In genomic region chr6:88301888-88302768, GRCh38 we compare ENCODE assay signal across 20 cellular contexts.
A peak's percentile ranks its signal among the peaks of the same experiment; 100 is the strongest.
DNase-seq lines count a peak whose midpoint lies in the region; ATAC-seq, FAIRE-seq and TF ChIP-seq lines count a peak whose summit lies in the region.
"Had no signal": no experiment of that assay in that cellular context is flagged by ENCODE, and none has a peak within 500 bp of the region (broad histone marks: within the 10 kb centered on the region; RNA-seq: fewer than 3 reads in every experiment).

No MANE protein-coding gene starts in this region.

- H3K27ac ChIP-seq in brain microvascular endothelial cell (peak overlapping the region; percentile 34), HepG2 (ENCODE audit: extremely low read length, insufficient read depth, low read length) (no peak overlapping the region), adrenal gland (no peak overlapping the region)
- H3K27ac ChIP-seq: esophagus muscularis mucosa, parathyroid adenoma, sigmoid colon had no signal

- in situ Hi-C loops in brain microvascular endothelial cell (cut with HindIII; ENCODE audit: low pct_ligation_motif_present, low sequenced_read_pairs) (no loop called here), HepG2 (cut with HindIII; ENCODE audit: extremely low pct_ligation_motif_present, low pct_unique_long_range_greater_than_20kb) (no loop called here)

- TF ChIP-seq CTCF in NB4 (IDR thresholded peaks at IDR 0.05; ENCODE audit: low read depth, low read length) (no peak), brain microvascular endothelial cell (IDR thresholded peaks at IDR 0.05; ENCODE audit: low read depth, low read length, missing control alignments) (no peak), HepG2 (CRISPR knock-in tag; IDR thresholded peaks at IDR 0.05) (no peak), adrenal gland (IDR thresholded peaks at IDR 0.05) (no peak)

- no peaks in the 10 kb centered on the region for H4K20me1 ChIP-seq in HepG2 (ENCODE audit: insufficient read depth, low read length)

- no peak overlapping the region for H3K4me3 ChIP-seq in NB4 (ENCODE audit: low read depth, low read length)
- no peak overlapping the region for H3K4me3 ChIP-seq in brain microvascular endothelial cell (ENCODE audit: low read depth, low read length)
- H3K4me3 ChIP-seq in HepG2 (replicated peaks in 1 of 3; ENCODE audit: insufficient read depth in 1 of 3, low read depth in 2 of 3, low read length in 3 of 3): no peak overlapping the region
- no peak overlapping the region for H3K4me3 ChIP-seq in adrenal gland
- H3K4me3 ChIP-seq: esophagus muscularis mucosa, sigmoid colon had no signal

- H3K9ac ChIP-seq in HepG2 (ENCODE audit: insufficient read depth, low read depth, low read length): no peak overlapping the region
- H3K9ac ChIP-seq: parathyroid adenoma had no signal

- H3K36me3 ChIP-seq in brain microvascular endothelial cell (replicated peaks) (no peaks in the 10 kb centered on the region), HepG2 (replicated peaks in 1 of 2; ENCODE audit: control insufficient read depth in 1 of 2, insufficient read depth in 2 of 2, low read length in 2 of 2) (no peaks in the 10 kb centered on the region), adrenal gland (replicated peaks in 1 of 2) (no peaks in the 10 kb centered on the region)
- H3K36me3 ChIP-seq: esophagus muscularis mucosa, sigmoid colon had no signal

- DNase-seq in CMK (ENCODE audit: low read depth) (peak; percentile 15), NB4 (ENCODE audit: low read depth) (peak; percentile 12), brain microvascular endothelial cell (no peak), HepG2 (ENCODE audit: low spot score) (peak; percentile 36), adrenal gland (no peak)
- DNase-seq: activated CD4-positive, alpha-beta T cell treated with anti-CD3 and anti-CD28 coated beads, Interleukin-2, amount 10 ng/mL, durations not matched to agents 24 days and 14 days; C1 segment of cervical spinal cord; cerebellar nuclear complex; effector CD4-positive, alpha-beta T cell; glutamatergic neuron; NCI-H187; SHP77 treated with DMSO at 0.1 percent for 48 hours; sigmoid colon had no signal

- H3K79me2 ChIP-seq in HepG2 (ENCODE audit: insufficient read depth, low read length): no peaks in the 10 kb centered on the region
- H3K79me2 ChIP-seq: parathyroid adenoma had no signal

- 19% methylated on average over 5 of the region's 5 CpGs for WGBS in HepG2 (ENCODE audit: low lambda C conversion rate)
- WGBS in adrenal gland, 4 donors: 73 to 78% (median 76%) methylated on average over 5 of the region's 5 CpGs

- H3K4me1 ChIP-seq in HepG2 (ENCODE audit: insufficient read depth, low read length) (peaks cover 11% of the 10 kb centered on the region), adrenal gland (replicated peaks in 1 of 2) (peaks cover 0 to 4% of the 10 kb centered on the region in 2 donors)
- H3K4me1 ChIP-seq: esophagus muscularis mucosa, parathyroid adenoma, sigmoid colon had no signal

- no TSS peak for BruUV-seq in HepG2 (replicated peaks; lab: Mats Ljungman, UMichigan)

- intact Hi-C loops in HepG2 (cut with micrococcal nuclease; ENCODE audit: unreplicated experiment) (no loop called here), adrenal gland (cut with DNase I) (no loop called here)

- no peak for FAIRE-seq in HepG2 (lab: Jason Lieb, UNC)

- TF ChIP-seq POLR2A in NB4 (IDR thresholded peaks at IDR 0.05; ENCODE audit: extremely low read depth, insufficient read length) (no peak), HepG2 (IDR thresholded peaks at IDR 0.05; ENCODE audit: insufficient read depth in 1 of 2, low read depth in 2 of 2, low read length in 2 of 2) (no peak), adrenal gland (IDR thresholded peaks at IDR 0.05) (no peak)

- TF ChIP-seq EP300 in HepG2 (IDR thresholded peaks at IDR 0.05; ENCODE audit: low read depth in 2 of 2, low read length in 2 of 2) (no peak), HepG2 (CRISPR knock-in tag; IDR thresholded peaks at IDR 0.05; ENCODE audit: borderline replicate concordance) (no peak)

- ATAC-seq in HepG2 (peak; percentile 62), GM21360 (IDR thresholded peaks at IDR 0.05; ENCODE audit: unreplicated experiment) (no peak), HG03571 (IDR thresholded peaks at IDR 0.05; ENCODE audit: unreplicated experiment) (no peak), GM21825 (IDR thresholded peaks at IDR 0.05; ENCODE audit: unreplicated experiment) (no peak)
- ATAC-seq: activated naive CD4-positive, alpha-beta T cell treated with anti-CD3 and anti-CD28 coated beads, Interleukin-2, amount 50 U/mL, for 72 hours; natural killer cell treated with Interleukin-12 subunit alpha and Interleukin-12 subunit beta and Interleukin-15 and Interleukin-18, amount 100 ng/mL, for 72 hours had no signal

- no peak overlapping the region for H3K4me2 ChIP-seq in HepG2 (ENCODE audit: low read depth, low read length)

- H3K27me3 ChIP-seq in brain microvascular endothelial cell (replicated peaks) (no peaks in the 10 kb centered on the region), HepG2 (ENCODE audit: control insufficient read depth in 1 of 2, insufficient read depth in 2 of 2, low read length in 2 of 2) (no peaks in the 10 kb centered on the region), adrenal gland (no peaks in the 10 kb centered on the region)
- H3K27me3 ChIP-seq: esophagus muscularis mucosa, sigmoid colon had no signal

- no peak overlapping the region for H2AFZ ChIP-seq in HepG2 (ENCODE audit: low read length)
- H2AFZ ChIP-seq: parathyroid adenoma had no signal

- H3K9me3 ChIP-seq in HepG2 (ENCODE audit: low read length): no peaks in the 10 kb centered on the region
- no peaks in the 10 kb centered on the region for H3K9me3 ChIP-seq in adrenal gland (replicated peaks in 1 of 3)
- H3K9me3 ChIP-seq: esophagus muscularis mucosa, sigmoid colon had no signal

- CTCF ChIA-PET in HepG2 (lab: Yijun Ruan, JAX; ENCODE audit: low intra/inter-chr PET ratio, low total read pairs): no interaction called here

- POLR2A ChIA-PET in HepG2 (lab: Yijun Ruan, JAX): no interaction called here

- no peak for TF ChIP-seq RAD21 in HepG2 (CRISPR knock-in tag; IDR thresholded peaks at IDR 0.05)

TF ChIP-seq in HepG2, 621 proteins besides CTCF, POLR2A, EP300 and RAD21 (continues in another document):
- TF ChIP-seq USF2 (IDR thresholded peaks at IDR 0.05; ENCODE audit: low read depth, low read length) (no peak), USF2 (CRISPR knock-in tag; IDR thresholded peaks at IDR 0.05; ENCODE audit: borderline replicate concordance) (no peak), HNF4A (CRISPR knock-in tag; IDR thresholded peaks at IDR 0.05) (peak; percentile 34; the same call in 1 of the 2 replicates), NR2F6 (IDR thresholded peaks at IDR 0.05) (no peak), NR2F6 (CRISPR knock-in tag; IDR thresholded peaks at IDR 0.05) (0 out of 2 replicates have a peak, but pooled peaks have one; percentile 22), SALL1 (CRISPR knock-in tag; IDR thresholded peaks at IDR 0.05) (peak; percentile 34; the same call in 1 of the 2 replicates), ZNF280D (CRISPR knock-in tag; IDR thresholded peaks at IDR 0.05) (no peak), ZNF639 (CRISPR knock-in tag; conservative IDR thresholded peaks at IDR 0.05) (no peak), ZMYM4 (CRISPR knock-in tag; IDR thresholded peaks at IDR 0.05) (peak; percentile 37; the same call in 1 of the 2 replicates), ZNF317 (CRISPR knock-in tag; IDR thresholded peaks at IDR 0.05) (no peak), CEBPG (CRISPR knock-in tag; IDR thresholded peaks at IDR 0.05) (peak; percentile 92)

Comparison
In these comparisons a context has a peak if more than half of its experiments do, and no peak if none do; other contexts are left out.
1. DNase-seq: peak in CMK (single experiment), NB4 (single experiment) and HepG2 (single experiment); none in brain microvascular endothelial cell (single experiment) and adrenal gland (0 of 7).